ENCODE assay signal across 11 cellular contexts in genomic region chr1:240169188-240169587, GRCh38.
A peak's percentile ranks its signal among the peaks of the same experiment; 100 is the strongest.
DNase-seq lines count a peak whose midpoint lies in the region; TF ChIP-seq lines count a peak whose summit lies in the region.
"Had no signal": no experiment of that assay in that cellular context is flagged by ENCODE, and none has a peak within 500 bp of the region (broad histone marks: within the 10 kb centered on the region; RNA-seq: fewer than 3 reads in every experiment).

No MANE protein-coding gene starts in this region.

- TF ChIP-seq POLR2A in adrenal gland (IDR thresholded peaks at IDR 0.05) = no peak

- H3K4me1 ChIP-seq in adrenal gland (replicated peaks in 1 of 2) = no peaks in the 10 kb centered on the region
- no peaks in the 10 kb centered on the region for H3K4me1 ChIP-seq in colonic mucosa
- H3K4me1 ChIP-seq: stomach had no signal

- H3K27ac ChIP-seq in adrenal gland = no peak overlapping the region
- no peak overlapping the region for H3K27ac ChIP-seq in colonic mucosa
- H3K27ac ChIP-seq: stomach had no signal

- WGBS in adrenal gland, 4 donors = 81 to 84% (median 82%) methylated on average over 7 of the region's 7 CpGs

- no peaks in the 10 kb centered on the region for H3K27me3 ChIP-seq in adrenal gland
- no peaks in the 10 kb centered on the region for H3K27me3 ChIP-seq in colonic mucosa
- H3K27me3 ChIP-seq: stomach had no signal

- TF ChIP-seq CTCF in adrenal gland (IDR thresholded peaks at IDR 0.05) (peak in 4 of 6 experiments; percentile 8 to 31 (median 14)), colonic mucosa (IDR thresholded peaks at IDR 0.05) (no peak)

- no peaks in the 10 kb centered on the region for H3K9me3 ChIP-seq in adrenal gland (replicated peaks in 1 of 3)
- H3K9me3 ChIP-seq in colonic mucosa = no peaks in the 10 kb centered on the region

- DNase-seq in DMS53 treated with DMSO at 0.1 percent for 48 hours (lab: John Stamatoyannopoulos, UW; ENCODE audit: unreplicated experiment) (peak; percentile 2), Kasumi-1 (lab: John Stamatoyannopoulos, UW) (peak; percentile 21 to 39), adrenal gland (no peak), myocyte (ENCODE audit: low read depth) (peak; percentile 45), DMS153 treated with DMSO at 0.1 percent for 48 hours (lab: John Stamatoyannopoulos, UW; ENCODE audit: unreplicated experiment) (no peak), colonic mucosa (no peak), cortex of kidney (lab: John Stamatoyannopoulos, UW) (no peak)
- DNase-seq in stimulated activated CD8-positive, alpha-beta memory T cell treated with anti-CD3 and anti-CD28 coated beads, Interleukin-4, amount 100 ng/mL, for 48 hours = no peak
- DNase-seq: caudate nucleus, NCI-H187 treated with DMSO at 0.1 percent for 48 hours, stomach had no signal

- H3K4me3 ChIP-seq in adrenal gland (no peak overlapping the region), colonic mucosa (no peak overlapping the region)
- H3K4me3 ChIP-seq: stomach had no signal

- H3K9ac ChIP-seq in colonic mucosa (ENCODE audit: low read depth in 2 of 2, low read length in 2 of 2) = no peak overlapping the region

- intact Hi-C loops in adrenal gland (cut with DNase I) (no loop called here), colonic mucosa (cut with DNase I) (no loop called here)

- H3K36me3 ChIP-seq in adrenal gland (replicated peaks in 1 of 2) (no peaks in the 10 kb centered on the region), colonic mucosa (no peaks in the 10 kb centered on the region)
- H3K36me3 ChIP-seq: stomach had no signal

Comparison
In these comparisons a context has a peak if more than half of its experiments do, and no peak if none do; other contexts are left out.
1. DNase-seq: peak in DMS53 treated with DMSO at 0.1 percent for 48 hours (single experiment), Kasumi-1 (2 of 2) and myocyte (single experiment); none in adrenal gland (0 of 7), DMS153 treated with DMSO at 0.1 percent for 48 hours (single experiment), colonic mucosa (single experiment), stimulated activated CD8-positive, alpha-beta memory T cell treated with anti-CD3 and anti-CD28 coated beads, Interleukin-4, amount 100 ng/mL, for 48 hours (single experiment) and cortex of kidney (single experiment).